ENCODE assay signal across 15 cellular contexts in genomic region chr7:44707558-44708230, GRCh38. TPM values are rescaled to one million over a fixed set of nuclear protein-coding genes. Genes with fewer than 3 reads are reported as not detected.
DNase-seq lines count a peak whose midpoint lies in the region; ATAC-seq and TF ChIP-seq lines count a peak whose summit lies in the region.
"Had no signal": no experiment of that assay in that cellular context is flagged by ENCODE, and none has a peak within 500 bp of the region (broad histone marks: within the 10 kb centered on the region; RNA-seq: fewer than 3 reads in every experiment).

No MANE protein-coding gene starts in this region.

- peak overlapping the region; percentile 19 for H3K27ac Mint-ChIP-seq in neural crest cell (ENCODE audit: unreplicated experiment)
- H3K27ac Mint-ChIP-seq in stimulated activated effector memory CD8-positive, alpha-beta T cell treated with anti-CD3 and anti-CD28 coated beads, Interleukin-12 subunit alpha, Interleukin-12 subunit beta, amount 100 ng/mL, for 72 hours, result peak overlapping the region; percentile 60

- H3K79me2 ChIP-seq in PC-3 (ENCODE audit: low read length), result no peaks in the 10 kb centered on the region

- POLR2A ChIA-PET in PC-3 (lab: Charles Lee; ENCODE audit: unreplicated experiment), result no interaction called here

- H3K27ac ChIP-seq in PC-3 (ENCODE audit: low read length) (no peak overlapping the region), vagina (no peak overlapping the region)

- DNase-seq in cardiac septum (ENCODE audit: low spot score) (peak; percentile 72), Right ventricle myocardium superior (no peak), PC-3 (no peak), neural crest cell (ENCODE audit: low read depth, low spot score) (no peak), vagina (ENCODE audit: extremely low spot score in 2 of 2) (no peak)
- no peak for DNase-seq in stimulated activated effector memory CD8-positive, alpha-beta T cell treated with anti-CD3 and anti-CD28 coated beads, Interleukin-12 subunit alpha, Interleukin-12 subunit beta, amount 100 ng/mL, for 72 hours (ENCODE audit: low spot score in 2 of 2)
- no peak for DNase-seq in activated CD4-positive, alpha-beta T cell treated with anti-CD3 and anti-CD28 coated beads for 48 hours
- DNase-seq in stimulated activated CD4-positive, alpha-beta T cell treated with anti-CD3 and anti-CD28 coated beads, Interleukin-4, amount 100 ng/mL, for 1 hour, result no peak
- DNase-seq: Calu3, DND-41, GDM1, MG63, NCI-H1105, NCI-H1694 treated with DMSO at 0.1 percent for 48 hours, NCI-H69 had no signal

- H3K9me3 Mint-ChIP-seq in neural crest cell, result no peaks in the 10 kb centered on the region
- no peaks in the 10 kb centered on the region for H3K9me3 Mint-ChIP-seq in stimulated activated effector memory CD8-positive, alpha-beta T cell treated with anti-CD3 and anti-CD28 coated beads, Interleukin-12 subunit alpha, Interleukin-12 subunit beta, amount 100 ng/mL, for 72 hours

- no peaks in the 10 kb centered on the region for H3K9me2 ChIP-seq in PC-3 (replicated peaks; ENCODE audit: low read length)

- TSS peak; percentile 16 for BruUV-seq in PC-3 (replicated peaks; lab: Mats Ljungman, UMichigan)

- H3K4me1 Mint-ChIP-seq in neural crest cell, result peaks cover 10% of the 10 kb centered on the region
- H3K4me1 Mint-ChIP-seq in stimulated activated effector memory CD8-positive, alpha-beta T cell treated with anti-CD3 and anti-CD28 coated beads, Interleukin-12 subunit alpha, Interleukin-12 subunit beta, amount 100 ng/mL, for 72 hours, result peaks cover 22% of the 10 kb centered on the region

- H3K4me3 ChIP-seq in PC-3 (ENCODE audit: low read length), result no peak overlapping the region
- H3K4me3 ChIP-seq in vagina, result no peak overlapping the region
- H3K4me3 ChIP-seq: MG63 had no signal

- CTCF ChIA-PET in PC-3 (lab: Charles Lee), result no interaction called here

- no peak for TF ChIP-seq POLR2A in vagina (IDR thresholded peaks at IDR 0.05)

- intact Hi-C loops in cardiac septum (cut with DNase I) (no loop called here), Right ventricle myocardium superior (cut with DNase I) (no loop called here), PC-3 (cut with micrococcal nuclease) (no loop called here), vagina (cut with DNase I) (no loop called here)

- H3K4me3 Mint-ChIP-seq in neural crest cell, result no peak overlapping the region
- H3K4me3 Mint-ChIP-seq in stimulated activated effector memory CD8-positive, alpha-beta T cell treated with anti-CD3 and anti-CD28 coated beads, Interleukin-12 subunit alpha, Interleukin-12 subunit beta, amount 100 ng/mL, for 72 hours, result no peak overlapping the region

- H3K9ac ChIP-seq in PC-3 (ENCODE audit: low read length), result no peak overlapping the region

- ATAC-seq in Right ventricle myocardium superior (ENCODE audit: poor library complexity) (no peak), PC-3 (no peak)
- no peak for ATAC-seq in stimulated activated effector memory CD8-positive, alpha-beta T cell treated with anti-CD3 and anti-CD28 coated beads, Interleukin-12 subunit alpha, Interleukin-12 subunit beta, amount 100 ng/mL, for 72 hours

- H3K36me3 ChIP-seq in PC-3 (ENCODE audit: low read depth, low read length) (no peaks in the 10 kb centered on the region; the same call in 1 of the 2 replicates), vagina (peaks cover 0 to 30% of the 10 kb centered on the region in 2 donors)

- no peaks in the 10 kb centered on the region for H3K27me3 Mint-ChIP-seq in neural crest cell (ENCODE audit: low read depth)

- TF ChIP-seq CTCF in PC-3 (conservative IDR thresholded peaks at IDR 0.05; ENCODE audit: low read depth, low read length) (no peak), neural crest cell (conservative IDR thresholded peaks at IDR 0.05) (no peak), vagina (IDR thresholded peaks at IDR 0.05) (no peak)

- peaks cover 14% of the 10 kb centered on the region for H3K36me3 Mint-ChIP-seq in neural crest cell (ENCODE audit: low read depth)
- H3K36me3 Mint-ChIP-seq in stimulated activated effector memory CD8-positive, alpha-beta T cell treated with anti-CD3 and anti-CD28 coated beads, Interleukin-12 subunit alpha, Interleukin-12 subunit beta, amount 100 ng/mL, for 72 hours, result peaks cover 47% of the 10 kb centered on the region

- H3K9me3 ChIP-seq in PC-3 (ENCODE audit: low read length) (no peaks in the 10 kb centered on the region), vagina (no peaks in the 10 kb centered on the region)
- H3K9me3 ChIP-seq: MG63 had no signal

- no peaks in the 10 kb centered on the region for H4K20me1 ChIP-seq in PC-3 (ENCODE audit: low read length)

- H3K4me2 ChIP-seq in PC-3 (ENCODE audit: low read length), result no peak overlapping the region

- H3K27me3 ChIP-seq in PC-3 (ENCODE audit: low read length) (no peaks in the 10 kb centered on the region), vagina (no peaks in the 10 kb centered on the region)
- H3K27me3 ChIP-seq: MG63 had no signal

- H3K4me1 ChIP-seq in PC-3 (ENCODE audit: insufficient read depth, low read length) (peaks cover 12% of the 10 kb centered on the region), vagina (no peaks in the 10 kb centered on the region)

- H3F3A ChIP-seq in PC-3 (ENCODE audit: low read length, unreplicated experiment), result no peaks in the 10 kb centered on the region

- H2AFZ ChIP-seq in PC-3 (ENCODE audit: low read length), result no peak overlapping the region

RNA-seq across cellular contexts. Expression of gene ZMIZ2, which starts 41.0 kb away (rescaled TPM):
- total RNA-seq in cardiac septum (62.4 TPM), Right ventricle myocardium superior (54.1 TPM), PC-3 (2014; rRNA removed) (18.3 and 26.6 TPM in 2 replicates), neural crest cell (93.9 and 99.5 TPM in 2 replicates), vagina (54.3 TPM)
